In genomic region chr2:163493330-163494319, GRCh38 we compare ENCODE assay signal across 28 cellular contexts.
A peak's percentile ranks its signal among the peaks of the same experiment; 100 is the strongest.
DNase-seq lines count a peak whose midpoint lies in the region; ATAC-seq and TF ChIP-seq lines count a peak whose summit lies in the region.
"Had no signal": no experiment of that assay in that cellular context is flagged by ENCODE, and none has a peak within 500 bp of the region (broad histone marks: within the 10 kb centered on the region; RNA-seq: fewer than 3 reads in every experiment).

No MANE protein-coding gene starts in this region.

- WGBS in mesendoderm (ENCODE audit: extremely low coverage, insufficient coverage, low lambda C conversion rate): no CpG with 5 or more reads among the region's 13 CpGs
- WGBS in SK-N-SH (ENCODE audit: low lambda C conversion rate): 49% methylated on average over 13 of the region's 13 CpGs
- no CpG with 5 or more reads among the region's 13 CpGs for WGBS in neuronal stem cell (ENCODE audit: extremely low coverage in 2 of 2, insufficient read length in 2 of 2, insufficient replicate concordance in 1 of 2), 2 donors

- H3K4me1 ChIP-seq in mesendoderm (ENCODE audit: control insufficient read depth, low read depth, low read length) (no peaks in the 10 kb centered on the region), SK-N-SH (ENCODE audit: control insufficient read depth in 1 of 2, insufficient read depth in 2 of 2, low read depth in 1 of 2, low read length in 1 of 2) (no peaks in the 10 kb centered on the region; a peak in 2 of 4 replicates), neuronal stem cell (ENCODE audit: control insufficient read depth in 2 of 2, insufficient read depth in 1 of 2, low read depth in 1 of 2, low read length in 2 of 2) (no peaks in the 10 kb centered on the region)

- H2BK120ac ChIP-seq in mesendoderm (ENCODE audit: low read depth, low read length) (no peak overlapping the region), neuronal stem cell (ENCODE audit: low read depth, low read length) (no peak overlapping the region)

- no peak overlapping the region for H2BK12ac ChIP-seq in neuronal stem cell (ENCODE audit: low read length)

- H4K91ac ChIP-seq in neuronal stem cell (ENCODE audit: low read depth, low read length, poor library complexity): no peak overlapping the region

- CTCF ChIA-PET in SK-N-SH (lab: Yijun Ruan, JAX): no interaction called here

- no peak for TF ChIP-seq EP300 in SK-N-SH (IDR thresholded peaks at IDR 0.05; ENCODE audit: borderline replicate concordance in 1 of 2, low read depth in 1 of 2, low read length in 1 of 2)

- H2AFZ ChIP-seq in SK-N-SH (ENCODE audit: low read depth) (no peak overlapping the region), neuronal stem cell (ENCODE audit: low read length) (no peak overlapping the region)

- DNase-seq in Right ventricle myocardium inferior (ENCODE audit: missing footprints) (no peak), cardiac septum (ENCODE audit: low spot score) (no peak), left cardiac atrium (no peak), mesendoderm (no peak), SK-N-SH (no peak), neuronal stem cell (ENCODE audit: low spot score) (no peak), COLO668 (lab: John Stamatoyannopoulos, UW; ENCODE audit: unreplicated experiment) (no peak)
- DNase-seq: CD8-positive, alpha-beta T cell; DMS 273 treated with DMSO at 0.1 percent for 48 hours; DMS79; EL; GDM1; GOT3; NCI-H1092; NCI-H1417 treated with DMSO at 0.1 percent for 48 hours; NCI-H1694 treated with DMSO at 0.1 percent for 48 hours; NCI-H2081 treated with DMSO at 0.1 percent for 48 hours; NCI-H2171; NCI-H226; NCI-H510A; NCI-H69; SIG-M5 had no signal

- no peak overlapping the region for H3K9ac ChIP-seq in mesendoderm (ENCODE audit: low read length)
- no peak overlapping the region for H3K9ac ChIP-seq in SK-N-SH
- H3K9ac ChIP-seq in neuronal stem cell (ENCODE audit: low read depth, low read length, poor library complexity): no peak overlapping the region

- H3K27ac ChIP-seq in mesendoderm (ENCODE audit: low read depth, low read length) (no peak overlapping the region), SK-N-SH (ENCODE audit: low read depth in 2 of 2, low read length in 1 of 2) (no peak overlapping the region), neuronal stem cell (replicated peaks; ENCODE audit: low read length) (no peak overlapping the region)
- H3K27ac ChIP-seq: 22Rv1, C4-2B, RWPE1 had no signal

- H3K9me3 ChIP-seq in SK-N-SH: no peaks in the 10 kb centered on the region
- H3K9me3 ChIP-seq in neuronal stem cell (replicated peaks in 1 of 2; ENCODE audit: control insufficient read depth in 2 of 2, insufficient read depth in 1 of 2, low read depth in 1 of 2, low read length in 2 of 2): peaks cover 0 to 2% of the 10 kb centered on the region in 2 donors

- H2BK5ac ChIP-seq in mesendoderm (ENCODE audit: low read length): no peak overlapping the region
- no peak overlapping the region for H2BK5ac ChIP-seq in neuronal stem cell (ENCODE audit: low read length)

- H3K4ac ChIP-seq in mesendoderm (ENCODE audit: low read depth, low read length): no peak overlapping the region
- H3K4ac ChIP-seq in neuronal stem cell (ENCODE audit: low read length): no peak overlapping the region

- no peaks in the 10 kb centered on the region for H3K9me2 ChIP-seq in SK-N-SH

- ATAC-seq in Right ventricle myocardium inferior (peak; percentile 42), left cardiac atrium (peak; percentile 38 to 72), GM18502 (IDR thresholded peaks at IDR 0.05; ENCODE audit: poor library complexity, unreplicated experiment) (no peak)
- ATAC-seq: CD8-positive, alpha-beta T cell; GM12878; HCT116 had no signal

- H2BK15ac ChIP-seq in mesendoderm (replicated peaks; ENCODE audit: low read depth): peak overlapping the region; percentile 36
- H2BK15ac ChIP-seq in neuronal stem cell (ENCODE audit: low read length): no peak overlapping the region

- TF ChIP-seq RAD21 in SK-N-SH (IDR thresholded peaks at IDR 0.05; ENCODE audit: low read length): no peak

- H3K79me1 ChIP-seq in mesendoderm (ENCODE audit: low read length): no peaks in the 10 kb centered on the region
- no peaks in the 10 kb centered on the region for H3K79me1 ChIP-seq in neuronal stem cell (ENCODE audit: low read depth, low read length)

- no peaks in the 10 kb centered on the region for H3F3A ChIP-seq in SK-N-SH (replicated peaks; ENCODE audit: insufficient read depth)

- no peak overlapping the region for H3K14ac ChIP-seq in neuronal stem cell (ENCODE audit: low read length)

- no peak for TF ChIP-seq CTCF in SK-N-SH (IDR thresholded peaks at IDR 0.05)

- no peaks in the 10 kb centered on the region for H3K36me3 ChIP-seq in mesendoderm (ENCODE audit: control insufficient read depth, insufficient read depth, low read length)
- H3K36me3 ChIP-seq in SK-N-SH (replicated peaks in 1 of 2; ENCODE audit: control insufficient read depth in 1 of 2, insufficient read depth in 2 of 2, low read length in 1 of 2): no peaks in the 10 kb centered on the region
- no peaks in the 10 kb centered on the region for H3K36me3 ChIP-seq in neuronal stem cell (replicated peaks in 1 of 2; ENCODE audit: control insufficient read depth in 2 of 2, insufficient read depth in 2 of 2, low read length in 2 of 2)

- H4K5ac ChIP-seq in mesendoderm (ENCODE audit: low read length): no peak overlapping the region

- H3K4me2 ChIP-seq in mesendoderm (ENCODE audit: low read length): no peak overlapping the region
- H3K4me2 ChIP-seq in SK-N-SH: no peak overlapping the region
- H3K4me2 ChIP-seq in neuronal stem cell (ENCODE audit: insufficient read depth, low read length, poor library complexity, severe bottlenecking): no peak overlapping the region

- POLR2A ChIA-PET in SK-N-SH (lab: Yijun Ruan, JAX): no interaction called here

- no peak overlapping the region for H3K18ac ChIP-seq in mesendoderm (ENCODE audit: low read length)
- H3K18ac ChIP-seq in neuronal stem cell (ENCODE audit: low read length): no peak overlapping the region

- H3K4me3 ChIP-seq in mesendoderm (ENCODE audit: low read length) (no peak overlapping the region), SK-N-SH (ENCODE audit: low read depth in 2 of 2, low read length in 1 of 2) (no peak overlapping the region), neuronal stem cell (ENCODE audit: low read length in 2 of 2) (no peak overlapping the region)
- H3K4me3 ChIP-seq: GM12878 had no signal

- H3K79me2 ChIP-seq in mesendoderm (ENCODE audit: control insufficient read depth, insufficient read depth, low read length) (no peaks in the 10 kb centered on the region), SK-N-SH (ENCODE audit: insufficient read depth) (no peaks in the 10 kb centered on the region)

- no peaks in the 10 kb centered on the region for H4K20me1 ChIP-seq in SK-N-SH (ENCODE audit: insufficient read depth)

- no peak overlapping the region for H3K56ac ChIP-seq in mesendoderm (ENCODE audit: low read length)

- H3K23ac ChIP-seq in mesendoderm (ENCODE audit: low read length) (no peak overlapping the region), neuronal stem cell (ENCODE audit: low read depth, low read length, poor library complexity) (no peak overlapping the region)

- H3K27me3 ChIP-seq in mesendoderm (ENCODE audit: insufficient read depth, low read length, poor library complexity) (no peaks in the 10 kb centered on the region), SK-N-SH (ENCODE audit: insufficient read depth) (no peaks in the 10 kb centered on the region), neuronal stem cell (ENCODE audit: control insufficient read depth in 3 of 3, insufficient read depth in 3 of 3, low read depth in 1 of 3, low read length in 3 of 3) (no peaks in the 10 kb centered on the region)

- H2AK5ac ChIP-seq in mesendoderm (ENCODE audit: low read length) (no peak overlapping the region), neuronal stem cell (ENCODE audit: low read depth, low read length) (no peak overlapping the region)

- intact Hi-C loops in Right ventricle myocardium inferior (cut with DNase I): loop anchor here (5.0 to 10.0 kb wide), 2 partner anchors 111 to 239 kb away; no protein-coding TSS in a partner anchor
- intact Hi-C loops in cardiac septum (cut with DNase I): no loop called here
- intact Hi-C loops in left cardiac atrium (cut with DNase I): no loop called here

- H4K8ac ChIP-seq in mesendoderm (ENCODE audit: low read depth, low read length) (no peak overlapping the region), neuronal stem cell (ENCODE audit: low read depth, low read length) (no peak overlapping the region)

TF ChIP-seq in SK-N-SH, 30 proteins besides CTCF, POLR2A, EP300 and RAD21 (continues in another document):
- TF ChIP-seq FOXM1 (IDR thresholded peaks at IDR 0.05; ENCODE audit: low read depth) (no peak), TAF1 (IDR thresholded peaks at IDR 0.05; ENCODE audit: borderline replicate concordance, low read depth, low read length) (no peak), FOXJ3 (CRISPR knock-in tag; IDR thresholded peaks at IDR 0.05) (no peak), TEAD4 (IDR thresholded peaks at IDR 0.05; ENCODE audit: borderline replicate concordance, insufficient read depth) (no peak), SIN3A (IDR thresholded peaks at IDR 0.05; ENCODE audit: borderline replicate concordance, low read depth, low read length) (no peak), RCOR1 (IDR thresholded peaks at IDR 0.05; ENCODE audit: low read length) (no peak), NRF1 (IDR thresholded peaks at IDR 0.05; ENCODE audit: low read depth, low read length) (no peak), USF1 (IDR thresholded peaks at IDR 0.05; ENCODE audit: borderline replicate concordance, low read depth) (no peak), MEF2A (IDR thresholded peaks at IDR 0.05; ENCODE audit: borderline replicate concordance, low read depth) (no peak), MAX (IDR thresholded peaks at IDR 0.05; ENCODE audit: low read depth) (no peak)
- TF ChIP-seq, protein P1, sequence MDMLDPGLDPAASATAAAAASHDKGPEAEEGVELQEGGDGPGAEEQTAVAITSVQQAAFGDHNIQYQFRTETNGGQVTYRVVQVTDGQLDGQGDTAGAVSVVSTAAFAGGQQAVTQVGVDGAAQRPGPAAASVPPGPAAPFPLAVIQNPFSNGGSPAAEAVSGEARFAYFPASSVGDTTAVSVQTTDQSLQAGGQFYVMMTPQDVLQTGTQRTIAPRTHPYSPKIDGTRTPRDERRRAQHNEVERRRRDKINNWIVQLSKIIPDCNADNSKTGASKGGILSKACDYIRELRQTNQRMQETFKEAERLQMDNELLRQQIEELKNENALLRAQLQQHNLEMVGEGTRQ (IDR thresholded peaks at IDR 0.05; ENCODE audit: borderline replicate concordance, low read depth, low read length): no peak
